In the genomic region with DNA sequence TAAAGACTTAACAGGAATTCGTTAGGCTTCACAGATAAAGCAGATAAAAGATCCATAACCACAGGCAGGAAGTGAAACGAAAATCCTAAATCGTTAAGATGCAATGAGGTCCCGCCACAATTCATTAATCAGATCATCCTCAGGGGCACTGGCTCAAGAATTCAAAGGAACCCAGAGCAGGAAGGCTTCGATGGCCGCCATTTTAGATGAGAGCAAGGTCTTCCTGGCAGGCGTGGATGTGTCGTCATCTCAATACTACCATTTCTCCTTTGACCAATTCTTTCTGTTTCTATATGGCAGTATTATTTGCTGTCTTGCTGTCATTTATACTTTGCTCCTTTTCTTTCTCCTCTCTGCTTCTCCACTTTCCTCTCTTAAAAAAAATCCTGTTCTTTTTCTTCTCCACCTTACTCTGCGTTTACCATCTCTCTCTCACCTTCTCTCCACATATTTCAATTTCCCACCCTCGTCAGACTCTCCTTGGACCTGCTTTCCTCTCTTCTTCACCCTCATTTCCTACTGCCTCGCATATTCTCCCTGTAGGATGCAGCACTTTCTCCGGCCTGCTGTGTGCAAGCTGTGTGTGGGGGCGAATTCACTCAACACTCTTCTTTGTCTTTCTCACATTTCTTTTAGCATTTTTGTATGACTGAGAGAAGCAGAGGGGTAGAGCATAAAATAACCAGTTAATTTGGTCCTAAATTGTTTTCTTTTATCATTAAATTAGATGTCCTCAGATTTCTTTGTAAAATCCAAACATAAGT, we compare ENCODE assay signal across 25 cellular contexts. TPM values are rescaled to one million over a fixed set of nuclear protein-coding genes. Genes with fewer than 3 reads are reported as not detected.
DNase-seq lines count a peak whose midpoint lies in the region; ATAC-seq and TF ChIP-seq lines count a peak whose summit lies in the region.
"Had no signal": no experiment of that assay in that cellular context is flagged by ENCODE, and none has a peak within 500 bp of the region (broad histone marks: within the 10 kb centered on the region; RNA-seq: fewer than 3 reads in every experiment).

No MANE protein-coding gene starts in this region.

- TF ChIP-seq CTCF in neural crest cell (conservative IDR thresholded peaks at IDR 0.05) = no peak
- TF ChIP-seq CTCF in testis (IDR thresholded peaks at IDR 0.05) = no peak

- H3K27ac ChIP-seq in angular gyrus (ENCODE audit: low read depth, low read length) = peak overlapping the region; percentile 27
- no peak overlapping the region for H3K27ac ChIP-seq in testis
- H3K27ac ChIP-seq: 22Rv1, KMS-11, Peyer's patch had no signal

- 54 to 63% methylated on average over 13 of the region's 13 CpGs for WGBS in testis, 2 donors

- H3K4me3 ChIP-seq in testis = no peak overlapping the region
- H3K4me3 ChIP-seq: HAP-1, Peyer's patch had no signal

- no peak for ATAC-seq in GM18502 (IDR thresholded peaks at IDR 0.05; ENCODE audit: poor library complexity, unreplicated experiment)

- no peak overlapping the region for H3K4me3 Mint-ChIP-seq in neural crest cell
- H3K4me3 Mint-ChIP-seq in activated T-helper 2 cell treated with anti-CD3 and anti-CD28 coated beads, Interferon-gamma antibody, Interleukin-2, Interleukin-4, amounts not matched to agents 10 μg/mL and 5 μg/mL and 100 μg/mL, durations not matched to agents 14 hours and 24 hours and 36 hours (ENCODE audit: low read depth) = no peak overlapping the region
- H3K4me3 Mint-ChIP-seq: HFFc6 had no signal

- no peaks in the 10 kb centered on the region for H3K4me1 ChIP-seq in testis
- H3K4me1 ChIP-seq: BE2C, HAP-1, Peyer's patch had no signal

- no peaks in the 10 kb centered on the region for H3K36me3 ChIP-seq in testis (ENCODE audit: low read depth, missing control alignments)
- H3K36me3 ChIP-seq: BE2C, HAP-1, Peyer's patch had no signal

- intact Hi-C loops in testis (cut with DNase I; ENCODE audit: low total_unique reads) = no loop called here
- intact Hi-C loops in activated T-helper 2 cell treated with anti-CD3 and anti-CD28 coated beads, Interferon-gamma antibody, Interleukin-2, Interleukin-4, amounts not matched to agents 10 μg/mL and 5 μg/mL and 100 μg/mL, durations not matched to agents 14 hours and 24 hours and 36 hours (cut with micrococcal nuclease) = no loop called here

- H3K27ac Mint-ChIP-seq in neural crest cell (ENCODE audit: unreplicated experiment) = peak overlapping the region; percentile 53
- H3K27ac Mint-ChIP-seq in activated T-helper 2 cell treated with anti-CD3 and anti-CD28 coated beads, Interferon-gamma antibody, Interleukin-2, Interleukin-4, amounts not matched to agents 10 μg/mL and 5 μg/mL and 100 μg/mL, durations not matched to agents 14 hours and 24 hours and 36 hours = no peak overlapping the region
- H3K27ac Mint-ChIP-seq: HFFc6 had no signal

- peaks cover 32% of the 10 kb centered on the region for H3K4me1 Mint-ChIP-seq in neural crest cell
- H3K4me1 Mint-ChIP-seq in activated T-helper 2 cell treated with anti-CD3 and anti-CD28 coated beads, Interferon-gamma antibody, Interleukin-2, Interleukin-4, amounts not matched to agents 10 μg/mL and 5 μg/mL and 100 μg/mL, durations not matched to agents 14 hours and 24 hours and 36 hours (ENCODE audit: low read depth) = no peaks in the 10 kb centered on the region

- H3K9me3 ChIP-seq in testis = no peaks in the 10 kb centered on the region
- H3K9me3 ChIP-seq: BE2C, HAP-1, Peyer's patch had no signal

- H3K27me3 Mint-ChIP-seq in neural crest cell (ENCODE audit: low read depth) = no peaks in the 10 kb centered on the region
- no peaks in the 10 kb centered on the region for H3K27me3 Mint-ChIP-seq in activated T-helper 2 cell treated with anti-CD3 and anti-CD28 coated beads, Interferon-gamma antibody, Interleukin-2, Interleukin-4, amounts not matched to agents 10 μg/mL and 5 μg/mL and 100 μg/mL, durations not matched to agents 14 hours and 24 hours and 36 hours (ENCODE audit: low read depth)

- no peaks in the 10 kb centered on the region for H3K27me3 ChIP-seq in testis
- H3K27me3 ChIP-seq: BE2C, Peyer's patch had no signal

- no peaks in the 10 kb centered on the region for H3K36me3 Mint-ChIP-seq in neural crest cell (ENCODE audit: low read depth)
- no peaks in the 10 kb centered on the region for H3K36me3 Mint-ChIP-seq in activated T-helper 2 cell treated with anti-CD3 and anti-CD28 coated beads, Interferon-gamma antibody, Interleukin-2, Interleukin-4, amounts not matched to agents 10 μg/mL and 5 μg/mL and 100 μg/mL, durations not matched to agents 14 hours and 24 hours and 36 hours (ENCODE audit: low read depth)

- TF ChIP-seq POLR2A in testis (IDR thresholded peaks at IDR 0.05) = no peak

- DNase-seq in NCI-H82 (lab: John Stamatoyannopoulos, UW) (peak; percentile 18), NCI-H82 treated with DMSO at 0.1 percent for 48 hours (lab: John Stamatoyannopoulos, UW; ENCODE audit: unreplicated experiment) (no peak), neural crest cell (ENCODE audit: low read depth, low spot score) (no peak), testis (peak; percentile 17), ureter (ENCODE audit: low spot score) (no peak)
- no peak for DNase-seq in activated T-helper 2 cell treated with anti-CD3 and anti-CD28 coated beads, Interferon-gamma antibody, Interleukin-2, Interleukin-4, amounts not matched to agents 10 μg/mL and 5 μg/mL and 100 μg/mL, durations not matched to agents 14 hours and 24 hours and 36 hours (ENCODE audit: low spot score)
- DNase-seq: BE2C, Calu3, DMS153, DND-41, HFFc6, IMR-90, MM.1S, NCI-H1436 treated with DMSO at 0.1 percent for 48 hours, NCI-H2029, NCI-H446, NCI-H524 treated with DMSO at 0.1 percent for 48 hours, Peyer's patch, SHP77 treated with DMSO at 0.1 percent for 48 hours had no signal

- peaks cover 6% of the 10 kb centered on the region for H3K9me3 Mint-ChIP-seq in neural crest cell
- H3K9me3 Mint-ChIP-seq in activated T-helper 2 cell treated with anti-CD3 and anti-CD28 coated beads, Interferon-gamma antibody, Interleukin-2, Interleukin-4, amounts not matched to agents 10 μg/mL and 5 μg/mL and 100 μg/mL, durations not matched to agents 14 hours and 24 hours and 36 hours = no peaks in the 10 kb centered on the region

RNA-seq across cellular contexts. Expression of gene LHCGR, which starts 35.1 kb away (rescaled TPM):
- total RNA-seq in neural crest cell (0.12 TPM in 1 of 2 replicates, not detected in the other), testis (1 to 10 TPM; 1.5 to 7.5 TPM), ureter (not detected)
- 2.1 TPM for polyA plus RNA-seq in testis (ENCODE audit: insufficient read depth, low read depth, low replicate concordance)
- not detected in 2 replicates for total RNA-seq in activated T-helper 2 cell treated with anti-CD3 and anti-CD28 coated beads, Interferon-gamma antibody, Interleukin-2, Interleukin-4, amounts not matched to agents 10 μg/mL and 5 μg/mL and 100 μg/mL, durations not matched to agents 14 hours and 24 hours and 36 hours
- total RNA-seq: Calu3, HFFc6, OCI-LY7, Peyer's patch had no signal

Comparison
In these comparisons a context has a peak if more than half of its experiments do, and no peak if none do; other contexts are left out.
1. DNase-seq: peak in NCI-H82 (single experiment) and testis (single experiment); none in NCI-H82 treated with DMSO at 0.1 percent for 48 hours (single experiment), neural crest cell (single experiment), ureter (single experiment) and activated T-helper 2 cell treated with anti-CD3 and anti-CD28 coated beads, Interferon-gamma antibody, Interleukin-2, Interleukin-4, amounts not matched to agents 10 μg/mL and 5 μg/mL and 100 μg/mL, durations not matched to agents 14 hours and 24 hours and 36 hours (single experiment).